ENCODE assay signal across 1 cellular context in genomic region chr7:128859232-128860157, GRCh38.
TF ChIP-seq lines count a peak whose summit lies in the region.

No MANE protein-coding gene starts in this region.

TF ChIP-seq in HepG2, 621 proteins besides CTCF, POLR2A, EP300 and RAD21:
- TF ChIP-seq RFX5 (IDR thresholded peaks at IDR 0.05; ENCODE audit: low read depth, low read length) = no peak
- no peak for TF ChIP-seq DRAP1 (CRISPR knock-in tag; IDR thresholded peaks at IDR 0.05)
- no peak for TF ChIP-seq ZNF3 (CRISPR knock-in tag; IDR thresholded peaks at IDR 0.05)
- no peak for TF ChIP-seq STAT6 (CRISPR knock-in tag; IDR thresholded peaks at IDR 0.05; ENCODE audit: borderline replicate concordance)
- TF ChIP-seq ZNF350 (CRISPR knock-in tag; IDR thresholded peaks at IDR 0.05; ENCODE audit: borderline replicate concordance, low read depth) = no peak
- no peak for TF ChIP-seq BCL3 (CRISPR knock-in tag; IDR thresholded peaks at IDR 0.05)
- no peak for TF ChIP-seq MLX (CRISPR knock-in tag; IDR thresholded peaks at IDR 0.05)
- TF ChIP-seq DNMT1 (CRISPR knock-in tag; IDR thresholded peaks at IDR 0.05) = no peak
- no peak for TF ChIP-seq ATM (IDR thresholded peaks at IDR 0.05; ENCODE audit: borderline replicate concordance)
- TF ChIP-seq ATF7 (IDR thresholded peaks at IDR 0.05) = no peak
- no peak for TF ChIP-seq ATF7 (CRISPR knock-in tag; IDR thresholded peaks at IDR 0.05)
- no peak for TF ChIP-seq ZMYM2 (CRISPR knock-in tag; IDR thresholded peaks at IDR 0.05)
- TF ChIP-seq HDAC1 (CRISPR knock-in tag; IDR thresholded peaks at IDR 0.05) = no peak
- no peak for TF ChIP-seq ZNF414 (CRISPR knock-in tag; IDR thresholded peaks at IDR 0.05)
- no peak for TF ChIP-seq ZBTB4 (CRISPR knock-in tag; IDR thresholded peaks at IDR 0.05; ENCODE audit: borderline replicate concordance)
- TF ChIP-seq HCFC1 (IDR thresholded peaks at IDR 0.05; ENCODE audit: low read depth, low read length) = no peak
- no peak for TF ChIP-seq SYNCRIP (IDR thresholded peaks at IDR 0.05; ENCODE audit: insufficient read depth, low read depth, low read length)
- no peak for TF ChIP-seq MBNL3 (CRISPR knock-in tag; conservative IDR thresholded peaks at IDR 0.05)
- no peak for TF ChIP-seq ZNF792 (CRISPR knock-in tag; IDR thresholded peaks at IDR 0.05)
- TF ChIP-seq CEBPZ (IDR thresholded peaks at IDR 0.05; ENCODE audit: low read length) = no peak
- TF ChIP-seq RNF2 (conservative IDR thresholded peaks at IDR 0.05; ENCODE audit: low read depth) = no peak
